9 cellular contexts compared by ENCODE assay signal in the genomic region with DNA sequence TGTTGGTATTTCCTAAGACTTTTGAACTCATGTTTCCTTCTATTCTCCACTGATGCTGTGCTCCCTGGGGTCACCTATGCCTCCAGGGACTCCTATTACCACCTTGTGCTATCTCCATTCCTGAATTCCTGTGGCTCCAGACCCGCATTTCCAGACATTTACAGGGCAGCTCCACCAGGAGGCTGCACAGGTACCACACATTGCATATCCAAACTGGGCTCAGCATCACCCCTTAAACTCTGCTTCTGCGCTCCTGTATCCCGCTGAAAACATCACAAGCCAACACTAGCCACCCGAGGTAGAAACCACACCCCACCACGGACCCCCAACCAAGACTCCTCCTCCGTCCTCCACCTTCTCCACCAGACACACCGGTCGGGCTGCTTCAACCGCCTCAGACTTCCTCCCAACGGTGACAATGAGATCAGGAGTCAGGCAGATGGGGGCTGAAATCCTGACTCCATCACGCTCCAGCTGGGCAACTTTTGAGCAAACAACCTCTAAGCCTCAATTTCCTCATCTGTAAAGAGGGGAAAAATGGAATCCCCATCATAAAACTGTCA. TPM values are rescaled to one million over a fixed set of nuclear protein-coding genes. Genes with fewer than 3 reads are reported as not detected.
DNase-seq lines count a peak whose midpoint lies in the region; ATAC-seq and TF ChIP-seq lines count a peak whose summit lies in the region.
"Had no signal": no experiment of that assay in that cellular context is flagged by ENCODE, and none has a peak within 500 bp of the region (broad histone marks: within the 10 kb centered on the region; RNA-seq: fewer than 3 reads in every experiment).

No MANE protein-coding gene starts in this region.

- H3K9me3 Mint-ChIP-seq in GM23338, result no peaks in the 10 kb centered on the region
- H3K9me3 Mint-ChIP-seq in activated naive CD8-positive, alpha-beta T cell treated with anti-CD3 and anti-CD28 coated beads, Interleukin-2, amount 10 ng/mL, durations not matched to agents 7 days and 5 days, result no peaks in the 10 kb centered on the region

- WGBS in mesendoderm (ENCODE audit: extremely low coverage, insufficient coverage, low lambda C conversion rate), result no CpG with 5 or more reads among the region's 11 CpGs

- POLR2A ChIA-PET in activated naive CD8-positive, alpha-beta T cell treated with anti-CD3 and anti-CD28 coated beads, Interleukin-2, amount 10 ng/mL, durations not matched to agents 7 days and 5 days (lab: Charles Lee), result interaction anchor here (4.1 to 10.0 kb wide), 2 partner anchors 9 to 18 kb away, joined by 29 to 172 read pairs; partner anchors contain the start of gene TNK2

- no peak overlapping the region for H3K23ac ChIP-seq in mesendoderm (ENCODE audit: low read length)

- no peak overlapping the region for H3K18ac ChIP-seq in mesendoderm (ENCODE audit: low read length)

- H3K79me2 ChIP-seq in GM23338 (replicated peaks; ENCODE audit: insufficient read depth) (peaks cover 36% of the 10 kb centered on the region), mesendoderm (ENCODE audit: control insufficient read depth, insufficient read depth, low read length) (peaks cover 2% of the 10 kb centered on the region)

- H3K27me3 ChIP-seq in GM23338 (ENCODE audit: insufficient read depth) (no peaks in the 10 kb centered on the region), mesendoderm (ENCODE audit: insufficient read depth, low read length, poor library complexity) (no peaks in the 10 kb centered on the region)
- H3K27me3 ChIP-seq: ovary had no signal

- no peak overlapping the region for H3K4me2 ChIP-seq in GM23338
- H3K4me2 ChIP-seq in mesendoderm (ENCODE audit: low read length), result no peak overlapping the region

- H3K4me1 ChIP-seq in GM23338 (ENCODE audit: insufficient read depth) (peaks cover 19% of the 10 kb centered on the region), mesendoderm (ENCODE audit: control insufficient read depth, low read depth, low read length) (peaks cover 15% of the 10 kb centered on the region)

- H3K27me3 Mint-ChIP-seq in GM23338 (ENCODE audit: insufficient read depth, low read depth, poor library complexity), result peaks cover 22% of the 10 kb centered on the region
- no peaks in the 10 kb centered on the region for H3K27me3 Mint-ChIP-seq in activated naive CD8-positive, alpha-beta T cell treated with anti-CD3 and anti-CD28 coated beads, Interleukin-2, amount 10 ng/mL, durations not matched to agents 7 days and 5 days
- H3K27me3 Mint-ChIP-seq: activated CD8-positive, alpha-beta memory T cell treated with anti-CD3 and anti-CD28 coated beads, Interleukin-2, amount 10 ng/mL, durations not matched to agents 7 days and 5 days had no signal

- DNase-seq in GM23338 (ENCODE audit: low spot score), result peak; percentile 59
- no peak for DNase-seq in activated naive CD8-positive, alpha-beta T cell treated with anti-CD3 and anti-CD28 coated beads, Interleukin-2, amount 10 ng/mL, durations not matched to agents 7 days and 5 days
- peak; percentile 78 for DNase-seq in mesendoderm
- no peak for DNase-seq in COLO668 (lab: John Stamatoyannopoulos, UW; ENCODE audit: unreplicated experiment)
- DNase-seq in EL, result no peak
- DNase-seq: activated CD8-positive, alpha-beta memory T cell treated with anti-CD3 and anti-CD28 coated beads, Interleukin-2, amount 10 ng/mL, durations not matched to agents 7 days and 5 days had no signal

- no peak overlapping the region for H4K8ac ChIP-seq in mesendoderm (ENCODE audit: low read depth, low read length)

- peaks cover 11% of the 10 kb centered on the region for H3K79me1 ChIP-seq in mesendoderm (ENCODE audit: low read length)

- no peak for TF ChIP-seq CTCF in C4-2B (conservative IDR thresholded peaks at IDR 0.05)
- TF ChIP-seq CTCF in GM23338 (conservative IDR thresholded peaks at IDR 0.05; ENCODE audit: low read depth in 2 of 2), result peak; percentile 37 to 40

- ATAC-seq in GM23338 (no peak), GM18868 (IDR thresholded peaks at IDR 0.05; ENCODE audit: unreplicated experiment) (no peak)
- no peak for ATAC-seq in activated naive CD8-positive, alpha-beta T cell treated with anti-CD3 and anti-CD28 coated beads, Interleukin-2, amount 10 ng/mL, durations not matched to agents 7 days and 5 days (ENCODE audit: low read depth)
- ATAC-seq: activated CD8-positive, alpha-beta memory T cell treated with anti-CD3 and anti-CD28 coated beads, Interleukin-2, amount 10 ng/mL, durations not matched to agents 7 days and 5 days had no signal

- no peak overlapping the region for H2AFZ ChIP-seq in GM23338

- no peaks in the 10 kb centered on the region for H3K9me2 ChIP-seq in GM23338 (ENCODE audit: insufficient read depth)

- no peak overlapping the region for H2BK120ac ChIP-seq in mesendoderm (ENCODE audit: low read depth, low read length)

- H3K36me3 Mint-ChIP-seq in GM23338 (ENCODE audit: low read depth), result no peaks in the 10 kb centered on the region; the same call in 2 of the 3 replicates
- peaks cover 15% of the 10 kb centered on the region for H3K36me3 Mint-ChIP-seq in activated naive CD8-positive, alpha-beta T cell treated with anti-CD3 and anti-CD28 coated beads, Interleukin-2, amount 10 ng/mL, durations not matched to agents 7 days and 5 days

- H2AK5ac ChIP-seq in mesendoderm (ENCODE audit: low read length), result no peak overlapping the region

- no peak overlapping the region for H2BK5ac ChIP-seq in mesendoderm (ENCODE audit: low read length)

- H4K5ac ChIP-seq in mesendoderm (ENCODE audit: low read length), result no peak overlapping the region

- no peak overlapping the region for H3K9ac ChIP-seq in mesendoderm (ENCODE audit: low read length)

- H3K4ac ChIP-seq in mesendoderm (ENCODE audit: low read depth, low read length), result no peak overlapping the region

- H3K27ac ChIP-seq in C4-2B, result peak overlapping the region; percentile 64; the same call in 1 of the 2 replicates
- no peak overlapping the region for H3K27ac ChIP-seq in GM23338 (ENCODE audit: low read depth)
- H3K27ac ChIP-seq in mesendoderm (ENCODE audit: low read depth, low read length), result no peak overlapping the region

- H3K27ac Mint-ChIP-seq in GM23338, result no peak overlapping the region
- H3K27ac Mint-ChIP-seq in activated naive CD8-positive, alpha-beta T cell treated with anti-CD3 and anti-CD28 coated beads, Interleukin-2, amount 10 ng/mL, durations not matched to agents 7 days and 5 days, result peak overlapping the region; percentile 86

- H3K4me1 Mint-ChIP-seq in GM23338, result peaks cover 40% of the 10 kb centered on the region
- H3K4me1 Mint-ChIP-seq in activated naive CD8-positive, alpha-beta T cell treated with anti-CD3 and anti-CD28 coated beads, Interleukin-2, amount 10 ng/mL, durations not matched to agents 7 days and 5 days, result peaks cover 56% of the 10 kb centered on the region

- peaks cover 7% of the 10 kb centered on the region; the same call in 1 of the 2 replicates for H4K20me1 ChIP-seq in GM23338 (replicated peaks; ENCODE audit: insufficient read depth)

- peaks cover 11% of the 10 kb centered on the region; the same call in 1 of the 2 replicates for H3F3A ChIP-seq in GM23338 (replicated peaks; ENCODE audit: low read depth)

- 0 out of 3 replicates have a peak overlapping the region, but pooled peaks have one; percentile 16 for H3K4me3 Mint-ChIP-seq in GM23338
- peak overlapping the region; percentile 35 for H3K4me3 Mint-ChIP-seq in activated naive CD8-positive, alpha-beta T cell treated with anti-CD3 and anti-CD28 coated beads, Interleukin-2, amount 10 ng/mL, durations not matched to agents 7 days and 5 days
- H3K4me3 Mint-ChIP-seq: activated CD8-positive, alpha-beta memory T cell treated with anti-CD3 and anti-CD28 coated beads, Interleukin-2, amount 10 ng/mL, durations not matched to agents 7 days and 5 days had no signal

- no peaks in the 10 kb centered on the region for H3K36me3 ChIP-seq in GM23338 (ENCODE audit: insufficient read depth)
- H3K36me3 ChIP-seq in mesendoderm (ENCODE audit: control insufficient read depth, insufficient read depth, low read length), result no peaks in the 10 kb centered on the region
- H3K36me3 ChIP-seq: ovary had no signal

- no peak overlapping the region for H2BK15ac ChIP-seq in mesendoderm (replicated peaks; ENCODE audit: low read depth)

- no peak overlapping the region for H3K56ac ChIP-seq in mesendoderm (ENCODE audit: low read length)

- H3K4me3 ChIP-seq in GM23338 (no peak overlapping the region), mesendoderm (ENCODE audit: low read length) (no peak overlapping the region)
- H3K4me3 ChIP-seq: ovary had no signal

TF ChIP-seq in GM23338, 12 proteins besides CTCF, POLR2A, EP300 and RAD21 (continues in another document):
- TF ChIP-seq CREB1 (CRISPR knock-in tag; IDR thresholded peaks at IDR 0.05; ENCODE audit: low read depth) (no peak), NANOG (IDR thresholded peaks at IDR 0.05; ENCODE audit: borderline replicate concordance) (no peak), ZNF114 (CRISPR knock-in tag; IDR thresholded peaks at IDR 0.05) (no peak)

RNA-seq across cellular contexts. Expression of gene TNK2, which starts 10.4 kb away (rescaled TPM):
- total RNA-seq in GM23338 (2014; rRNA removed; shearing (Covaris generic)), result 17.4 and 22.5 TPM in 2 replicates
- polyA plus RNA-seq in GM23338 (2016; fragmentation: Nextera tagmentation; extraction: Ambion mirVana), result 9.6 and 10.0 TPM in 2 replicates
- total RNA-seq in activated naive CD8-positive, alpha-beta T cell treated with anti-CD3 and anti-CD28 coated beads, Interleukin-2, amount 10 ng/mL, durations not matched to agents 7 days and 5 days, result 100 to 1,000 TPM; 136 to 166 TPM
- polyA plus RNA-seq in mesendoderm (2013, experiment 1 of 2), result 10.7 TPM
- 10.4 TPM for polyA plus RNA-seq in mesendoderm (2013, experiment 2 of 2)

Comparison
In these comparisons a context has a peak if more than half of its experiments do, and no peak if none do; other contexts are left out.
1. DNase-seq: peak in GM23338 (single experiment) and mesendoderm (single experiment); none in activated naive CD8-positive, alpha-beta T cell treated with anti-CD3 and anti-CD28 coated beads, Interleukin-2, amount 10 ng/mL, durations not matched to agents 7 days and 5 days (single experiment), COLO668 (single experiment) and EL (single experiment).